In the genomic region with DNA sequence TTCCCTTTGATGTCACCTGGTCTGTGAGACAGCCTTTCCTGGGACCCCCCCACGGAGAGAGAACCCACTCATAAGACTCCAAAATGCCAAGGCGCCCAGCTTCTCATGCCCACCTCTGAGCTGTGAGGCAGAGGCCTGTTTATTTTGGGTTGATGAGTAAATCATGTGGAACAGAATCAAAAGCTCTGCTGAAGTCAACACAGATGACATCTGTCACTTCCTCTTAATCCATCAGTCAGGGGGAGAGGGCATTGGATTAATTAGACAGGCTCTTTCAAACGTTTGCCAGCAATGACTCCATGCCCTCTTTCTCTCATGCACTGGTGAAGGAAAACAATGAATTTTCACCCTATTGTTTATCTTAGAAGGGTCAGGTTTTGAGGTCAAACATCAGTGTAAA, we compare ENCODE assay signal across 1 cellular context.
TF ChIP-seq lines count a peak whose summit lies in the region.

No MANE protein-coding gene starts in this region.

TF ChIP-seq in HepG2, 621 proteins besides CTCF, POLR2A, EP300 and RAD21 (continued from another document):
- TF ChIP-seq, protein P1, sequence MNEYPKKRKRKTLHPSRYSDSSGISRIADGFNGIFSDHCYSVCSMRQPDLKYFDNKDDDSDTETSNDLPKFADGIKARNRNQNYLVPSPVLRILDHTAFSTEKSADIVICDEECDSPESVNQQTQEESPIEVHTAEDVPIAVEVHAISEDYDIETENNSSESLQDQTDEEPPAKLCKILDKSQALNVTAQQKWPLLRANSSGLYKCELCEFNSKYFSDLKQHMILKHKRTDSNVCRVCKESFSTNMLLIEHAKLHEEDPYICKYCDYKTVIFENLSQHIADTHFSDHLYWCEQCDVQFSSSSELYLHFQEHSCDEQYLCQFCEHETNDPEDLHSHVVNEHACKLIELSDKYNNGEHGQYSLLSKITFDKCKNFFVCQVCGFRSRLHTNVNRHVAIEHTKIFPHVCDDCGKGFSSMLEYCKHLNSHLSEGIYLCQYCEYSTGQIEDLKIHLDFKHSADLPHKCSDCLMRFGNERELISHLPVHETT (CRISPR knock-in tag; conservative IDR thresholded peaks at IDR 0.05) = no peak
- no peak for TF ChIP-seq SALL1 (CRISPR knock-in tag; IDR thresholded peaks at IDR 0.05)
- no peak for TF ChIP-seq HHEX (CRISPR knock-in tag; IDR thresholded peaks at IDR 0.05)
- TF ChIP-seq NR2F1 (CRISPR knock-in tag; IDR thresholded peaks at IDR 0.05) = no peak
- no peak for TF ChIP-seq RCOR2 (CRISPR knock-in tag; IDR thresholded peaks at IDR 0.05)
- no peak for TF ChIP-seq ZFP36L1 (CRISPR knock-in tag; IDR thresholded peaks at IDR 0.05)
- TF ChIP-seq, protein P2, sequence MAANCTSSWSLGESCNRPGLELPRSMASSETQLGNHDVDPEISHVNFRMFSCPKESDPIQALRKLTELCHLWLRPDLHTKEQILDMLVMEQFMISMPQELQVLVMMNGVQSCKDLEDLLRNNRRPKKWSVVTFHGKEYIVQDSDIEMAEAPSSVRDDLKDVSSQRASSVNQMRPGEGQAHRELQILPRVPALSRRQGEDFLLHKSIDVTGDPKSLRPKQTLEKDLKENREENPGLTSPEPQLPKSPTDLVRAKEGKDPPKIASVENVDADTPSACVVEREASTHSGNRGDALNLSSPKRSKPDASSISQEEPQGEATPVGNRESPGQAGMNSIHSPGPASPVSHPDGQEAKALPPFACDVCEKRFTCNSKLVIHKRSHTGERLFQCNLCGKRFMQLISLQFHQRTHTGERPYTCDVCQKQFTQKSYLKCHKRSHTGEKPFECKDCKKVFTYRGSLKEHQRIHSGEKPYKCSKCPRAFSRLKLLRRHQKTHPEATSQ (CRISPR knock-in tag; IDR thresholded peaks at IDR 0.05; ENCODE audit: borderline replicate concordance) = no peak
- TF ChIP-seq, protein P3, sequence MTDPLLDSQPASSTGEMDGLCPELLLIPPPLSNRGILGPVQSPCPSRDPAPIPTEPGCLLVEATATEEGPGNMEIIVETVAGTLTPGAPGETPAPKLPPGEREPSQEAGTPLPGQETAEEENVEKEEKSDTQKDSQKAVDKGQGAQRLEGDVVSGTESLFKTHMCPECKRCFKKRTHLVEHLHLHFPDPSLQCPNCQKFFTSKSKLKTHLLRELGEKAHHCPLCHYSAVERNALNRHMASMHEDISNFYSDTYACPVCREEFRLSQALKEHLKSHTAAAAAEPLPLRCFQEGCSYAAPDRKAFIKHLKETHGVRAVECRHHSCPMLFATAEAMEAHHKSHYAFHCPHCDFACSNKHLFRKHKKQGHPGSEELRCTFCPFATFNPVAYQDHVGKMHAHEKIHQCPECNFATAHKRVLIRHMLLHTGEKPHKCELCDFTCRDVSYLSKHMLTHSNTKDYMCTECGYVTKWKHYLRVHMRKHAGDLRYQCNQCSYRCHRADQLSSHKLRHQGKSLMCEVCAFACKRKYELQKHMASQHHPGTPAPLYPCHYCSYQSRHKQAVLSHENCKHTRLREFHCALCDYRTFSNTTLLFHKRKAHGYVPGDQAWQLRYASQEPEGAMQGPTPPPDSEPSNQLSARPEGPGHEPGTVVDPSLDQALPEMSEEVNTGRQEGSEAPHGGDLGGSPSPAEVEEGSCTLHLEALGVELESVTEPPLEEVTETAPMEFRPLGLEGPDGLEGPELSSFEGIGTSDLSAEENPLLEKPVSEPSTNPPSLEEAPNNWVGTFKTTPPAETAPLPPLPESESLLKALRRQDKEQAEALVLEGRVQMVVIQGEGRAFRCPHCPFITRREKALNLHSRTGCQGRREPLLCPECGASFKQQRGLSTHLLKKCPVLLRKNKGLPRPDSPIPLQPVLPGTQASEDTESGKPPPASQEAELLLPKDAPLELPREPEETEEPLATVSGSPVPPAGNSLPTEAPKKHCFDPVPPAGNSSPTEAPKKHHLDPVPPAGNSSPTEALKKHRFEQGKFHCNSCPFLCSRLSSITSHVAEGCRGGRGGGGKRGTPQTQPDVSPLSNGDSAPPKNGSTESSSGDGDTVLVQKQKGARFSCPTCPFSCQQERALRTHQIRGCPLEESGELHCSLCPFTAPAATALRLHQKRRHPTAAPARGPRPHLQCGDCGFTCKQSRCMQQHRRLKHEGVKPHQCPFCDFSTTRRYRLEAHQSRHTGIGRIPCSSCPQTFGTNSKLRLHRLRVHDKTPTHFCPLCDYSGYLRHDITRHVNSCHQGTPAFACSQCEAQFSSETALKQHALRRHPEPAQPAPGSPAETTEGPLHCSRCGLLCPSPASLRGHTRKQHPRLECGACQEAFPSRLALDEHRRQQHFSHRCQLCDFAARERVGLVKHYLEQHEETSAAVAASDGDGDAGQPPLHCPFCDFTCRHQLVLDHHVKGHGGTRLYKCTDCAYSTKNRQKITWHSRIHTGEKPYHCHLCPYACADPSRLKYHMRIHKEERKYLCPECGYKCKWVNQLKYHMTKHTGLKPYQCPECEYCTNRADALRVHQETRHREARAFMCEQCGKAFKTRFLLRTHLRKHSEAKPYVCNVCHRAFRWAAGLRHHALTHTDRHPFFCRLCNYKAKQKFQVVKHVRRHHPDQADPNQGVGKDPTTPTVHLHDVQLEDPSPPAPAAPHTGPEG (CRISPR knock-in tag; IDR thresholded peaks at IDR 0.05) = no peak
